ENCODE assay signal across 8 cellular contexts in the genomic region with DNA sequence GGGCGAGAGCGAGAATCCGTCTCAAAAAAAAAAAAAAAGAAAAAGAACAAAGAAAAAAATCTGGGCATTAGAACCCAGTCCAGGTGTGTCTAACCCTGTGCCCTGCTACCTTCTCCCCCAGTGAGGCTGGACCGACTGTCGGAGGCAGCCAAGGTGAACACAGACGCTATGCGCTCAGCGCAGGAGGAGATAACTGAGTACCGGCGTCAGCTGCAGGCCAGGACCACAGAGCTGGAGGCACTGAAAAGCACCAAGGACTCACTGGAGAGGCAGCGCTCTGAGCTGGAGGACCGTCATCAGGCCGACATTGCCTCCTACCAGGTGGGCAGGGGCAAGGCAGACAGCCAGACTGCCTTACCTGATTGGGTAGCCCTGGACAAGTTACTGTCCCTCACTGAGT. TPM values are rescaled to one million over a fixed set of nuclear protein-coding genes. Genes with fewer than 3 reads are reported as not detected.
"Had no signal": no experiment of that assay in that cellular context is flagged by ENCODE, and none has a peak within 500 bp of the region (broad histone marks: within the 10 kb centered on the region; RNA-seq: fewer than 3 reads in every experiment).

No MANE protein-coding gene starts in this region.

- H3K4me3 ChIP-seq: GM23248, K562 had no signal

- H3K9ac ChIP-seq: GM23248 had no signal

- DNase-seq: GM23248, GOT3, H7, HCEC 1CT, IMR-90 had no signal

- H3K27ac ChIP-seq: GM23248 had no signal

- H2AFZ ChIP-seq: GM23248 had no signal

- ATAC-seq: K562 had no signal

RNA-seq across cellular contexts. Expression of a gene that starts 3.2 kb away (rescaled TPM):
- total RNA-seq: H4, HT-29 had no signal

RNA-seq across cellular contexts. Expression of a gene that starts 44.9 kb away (rescaled TPM):
- total RNA-seq: GM23248, HT-29, IMR-90, K562 had no signal
- polyA plus RNA-seq: GM23248, IMR-90, K562 had no signal
